Comparison of ENCODE assay signal across 15 cellular contexts in genomic region chr17:74444406-74444805, GRCh38. TPM values are rescaled to one million over a fixed set of nuclear protein-coding genes. Genes with fewer than 3 reads are reported as not detected.
DNase-seq lines count a peak whose midpoint lies in the region; ATAC-seq and TF ChIP-seq lines count a peak whose summit lies in the region.
"Had no signal": no experiment of that assay in that cellular context is flagged by ENCODE, and none has a peak within 500 bp of the region (broad histone marks: within the 10 kb centered on the region; RNA-seq: fewer than 3 reads in every experiment).

No MANE protein-coding gene starts in this region.

- DNase-seq in M059J (ENCODE audit: low read depth) (peak; percentile 64), esophagus muscularis mucosa (ENCODE audit: extremely low spot score) (no peak), right lobe of liver (peak; percentile 89 to 97 (median 95)), suprapubic skin (ENCODE audit: low spot score in 2 of 2) (no peak), amniotic stem cell (lab: John Stamatoyannopoulos, UW) (no peak)
- no peak for DNase-seq in stimulated activated CD4-positive, alpha-beta T cell treated with anti-CD3 and anti-CD28 coated beads, Interleukin-4, amount 100 ng/mL, for 4 hours
- DNase-seq: activated CD4-positive, alpha-beta T cell treated with anti-CD3 and anti-CD28 coated beads, Interleukin-2, amount 50 U/mL, for 4 hours; activated naive CD4-positive, alpha-beta T cell treated with anti-CD3 and anti-CD28 coated beads, Interleukin-2, amount 50 U/mL, for 16 hours; CD8-positive, alpha-beta memory T cell; dorsolateral prefrontal cortex; HFFc6; NCI-H510A treated with DMSO at 0.1 percent for 48 hours had no signal

- H3K4me1 ChIP-seq in esophagus muscularis mucosa (peaks cover 53 to 62% (median 59%) of the 10 kb centered on the region in 4 donors), right lobe of liver (peaks cover 0 to 96% (median 44%) of the 10 kb centered on the region in 4 donors), suprapubic skin (peaks cover 47% of the 10 kb centered on the region)

- H3K27me3 ChIP-seq in esophagus muscularis mucosa = no peaks in the 10 kb centered on the region
- no peaks in the 10 kb centered on the region for H3K27me3 ChIP-seq in right lobe of liver
- H3K27me3 ChIP-seq in suprapubic skin = no peaks in the 10 kb centered on the region
- H3K27me3 ChIP-seq: dorsolateral prefrontal cortex had no signal

- 60% methylated on average over 11 of the region's 12 CpGs for WGBS in esophagus muscularis mucosa
- 0% methylated on average over 5 of the region's 12 CpGs for WGBS in right lobe of liver (ENCODE audit: insufficient coverage, low coverage, low lambda C conversion rate, missing lambda C conversion rate)
- WGBS in suprapubic skin = 41% methylated on average over 3 of the region's 12 CpGs

- H3K36me3 ChIP-seq in esophagus muscularis mucosa = peaks cover 0 to 36% (median 14%) of the 10 kb centered on the region in 4 donors
- H3K36me3 ChIP-seq in right lobe of liver = peaks cover 0 to 11% (median 3%) of the 10 kb centered on the region in 4 donors
- H3K36me3 ChIP-seq in suprapubic skin = peaks cover 15% of the 10 kb centered on the region

- intact Hi-C loops in esophagus muscularis mucosa (cut with DNase I) = no loop called here
- intact Hi-C loops in right lobe of liver (cut with DNase I) = no loop called here

- no peaks in the 10 kb centered on the region for H3K9me3 ChIP-seq in esophagus muscularis mucosa
- H3K9me3 ChIP-seq in right lobe of liver = no peaks in the 10 kb centered on the region
- H3K9me3 ChIP-seq in suprapubic skin = no peaks in the 10 kb centered on the region

- ATAC-seq in right lobe of liver (peak; percentile 45 to 69 (median 61)), GM18907 (IDR thresholded peaks at IDR 0.05; ENCODE audit: unreplicated experiment) (no peak), HG03175 (IDR thresholded peaks at IDR 0.05; ENCODE audit: unreplicated experiment) (no peak)
- ATAC-seq: SK-N-SH treated with all-trans-retinoic acid at 6 μM for 48 hours had no signal

- H3K4me3 ChIP-seq in esophagus muscularis mucosa = no peak overlapping the region
- peak overlapping the region in 2 of 3 donors; percentile 28 to 53 for H3K4me3 ChIP-seq in right lobe of liver
- no peak overlapping the region for H3K4me3 ChIP-seq in suprapubic skin

- peak overlapping the region; percentile 74 to 86 (median 78) for H3K27ac ChIP-seq in esophagus muscularis mucosa (replicated peaks in 1 of 4)
- peak overlapping the region; percentile 83 to 99 (median 88) for H3K27ac ChIP-seq in right lobe of liver
- peak overlapping the region; percentile 83 for H3K27ac ChIP-seq in suprapubic skin

- no peak for TF ChIP-seq EP300 in esophagus muscularis mucosa (IDR thresholded peaks at IDR 0.05)
- no peak for TF ChIP-seq EP300 in suprapubic skin (IDR thresholded peaks at IDR 0.05)

- TF ChIP-seq POLR2A in esophagus muscularis mucosa (IDR thresholded peaks at IDR 0.05; ENCODE audit: low read depth) (no peak), right lobe of liver (IDR thresholded peaks at IDR 0.05) (peak; percentile 88), suprapubic skin (IDR thresholded peaks at IDR 0.05) (no peak)

- TF ChIP-seq CTCF in esophagus muscularis mucosa (IDR thresholded peaks at IDR 0.05) = no peak
- TF ChIP-seq CTCF in right lobe of liver (IDR thresholded peaks at IDR 0.05) = no peak
- TF ChIP-seq CTCF in suprapubic skin (IDR thresholded peaks at IDR 0.05) = no peak

RNA-seq across cellular contexts. Expression of gene GPRC5C, which starts 12.5 kb away (rescaled TPM):
- 12.9 and 36.4 TPM in 2 replicates for total RNA-seq in M059J (2014; rRNA removed; shearing (Covaris generic))
- 10 to 100 TPM; 12.6 to 23.6 (median 14.5) TPM for total RNA-seq in esophagus muscularis mucosa
- 100 to 1,000 TPM; 120 to 215 (median 131) TPM for total RNA-seq in right lobe of liver
- 100 to 1,000 TPM in 1 of 4 donors, 10 to 100 TPM in 3; 72.0 to 106 (median 91.5) TPM for total RNA-seq in suprapubic skin
- total RNA-seq: HFFc6 had no signal

RNA-seq across cellular contexts. Expression of gene CD300A, which starts 22.0 kb away (rescaled TPM):
- not detected in 2 replicates for total RNA-seq in M059J (2014; rRNA removed; shearing (Covaris generic))
- total RNA-seq in esophagus muscularis mucosa (1 to 10 TPM; 1.2 to 4.1 (median 2.4) TPM), right lobe of liver (10 to 100 TPM in 1 of 6 experiments, 1 to 10 TPM in 5; 4.8 to 16.6 (median 6.6) TPM), suprapubic skin (1 to 10 TPM; 1.4 to 6.3 (median 2.9) TPM)
- total RNA-seq: HFFc6 had no signal

Comparison
In these comparisons a context has a peak if more than half of its experiments do, and no peak if none do; other contexts are left out.
1. DNase-seq: peak in M059J (single experiment) and right lobe of liver (3 of 3); none in esophagus muscularis mucosa (single experiment), suprapubic skin (0 of 2), amniotic stem cell (single experiment) and stimulated activated CD4-positive, alpha-beta T cell treated with anti-CD3 and anti-CD28 coated beads, Interleukin-4, amount 100 ng/mL, for 4 hours (0 of 2).
2. H3K4me3 ChIP-seq: peak in right lobe of liver (2 of 3); none in esophagus muscularis mucosa (0 of 4) and suprapubic skin (single experiment).
3. ATAC-seq: peak in right lobe of liver (4 of 4); none in GM18907 (single experiment) and HG03175 (single experiment).
4. Peak in every context shown above with its lines, with median percentiles within 50 percentile points of each other: H3K27ac ChIP-seq.